In genomic region chr13:84867246-84867645, GRCh38 we compare ENCODE assay signal across 21 cellular contexts.
A peak's percentile ranks its signal among the peaks of the same experiment; 100 is the strongest.
DNase-seq lines count a peak whose midpoint lies in the region; ATAC-seq, FAIRE-seq and TF ChIP-seq lines count a peak whose summit lies in the region.
"Had no signal": no experiment of that assay in that cellular context is flagged by ENCODE, and none has a peak within 500 bp of the region (broad histone marks: within the 10 kb centered on the region; RNA-seq: fewer than 3 reads in every experiment).

No MANE protein-coding gene starts in this region.

- no peaks in the 10 kb centered on the region for H3K27me3 ChIP-seq in HCT116 (ENCODE audit: insufficient read depth, low read length)
- H3K27me3 ChIP-seq in astrocyte (ENCODE audit: insufficient read depth, low read length), result no peaks in the 10 kb centered on the region
- no peaks in the 10 kb centered on the region for H3K27me3 ChIP-seq in keratinocyte (ENCODE audit: control insufficient read depth, extremely low read depth, insufficient read depth, low read length)
- H3K27me3 ChIP-seq: ascending aorta, gastrocnemius medialis had no signal

- H4K20me1 ChIP-seq in HCT116 (ENCODE audit: insufficient read depth) (no peaks in the 10 kb centered on the region), astrocyte (ENCODE audit: insufficient read depth, low read length) (no peaks in the 10 kb centered on the region), keratinocyte (ENCODE audit: control insufficient read depth, extremely low read depth, insufficient read depth, low read length) (no peaks in the 10 kb centered on the region)

- no peak overlapping the region for H3K4me3 Mint-ChIP-seq in astrocyte (ENCODE audit: unreplicated experiment)
- H3K4me3 Mint-ChIP-seq: memory B cell had no signal

- intact Hi-C loops in HCT116 (cut with micrococcal nuclease), result no loop called here

- DNase-seq in HCT116 (ENCODE audit: low read depth, low spot score) (no peak), NCI-H146 (lab: John Stamatoyannopoulos, UW) (peak; percentile 42), astrocyte (ENCODE audit: low read depth) (no peak), keratinocyte (ENCODE audit: low read depth, low spot score) (no peak)
- DNase-seq: activated CD4-positive, alpha-beta T cell treated with anti-CD3 and anti-CD28 coated beads for 4 hours; gastrocnemius medialis; NCI-H1105 treated with DMSO at 0.1 percent for 48 hours; NCI-H2171; NCI-H526; SIG-M5; stimulated activated CD4-positive, alpha-beta T cell treated with anti-CD3 and anti-CD28 coated beads, Interleukin-4, amount 100 ng/mL, for 4 hours; stimulated activated naive CD8-positive, alpha-beta T cell treated with anti-CD3 and anti-CD28 coated beads, Interleukin-15, Interleukin-2, amounts not matched to agents 100 U/mL and 50 U/mL, for 24 hours had no signal

- H2AFZ ChIP-seq in HCT116 (ENCODE audit: low read depth, low read length, poor library complexity, severe bottlenecking) (peak overlapping the region; percentile 37), astrocyte (ENCODE audit: low read depth, low read length) (peak overlapping the region; percentile 17), keratinocyte (ENCODE audit: control insufficient read depth, low read length) (peak overlapping the region; percentile 26)

- POLR2A ChIA-PET in HCT116 (lab: Charles Lee), result no interaction called here

- no peak for TF ChIP-seq RAD21 in HCT116 (IDR thresholded peaks at IDR 0.05; ENCODE audit: low read depth)

- peaks cover 1% of the 10 kb centered on the region for H3K9me3 Mint-ChIP-seq in astrocyte (ENCODE audit: unreplicated experiment)
- H3K9me3 Mint-ChIP-seq: memory B cell had no signal

- no peaks in the 10 kb centered on the region; a peak in 1 of 4 replicates for H3K9me3 ChIP-seq in HCT116 (ENCODE audit: control insufficient read depth in 1 of 2, insufficient read depth in 1 of 2, low read depth in 1 of 2, low read length in 2 of 2)
- no peaks in the 10 kb centered on the region for H3K9me3 ChIP-seq in astrocyte (ENCODE audit: insufficient read depth, low read depth, low read length)
- H3K9me3 ChIP-seq in keratinocyte (ENCODE audit: control insufficient read depth, low read depth, low read length), result no peaks in the 10 kb centered on the region
- H3K9me3 ChIP-seq: ascending aorta, gastrocnemius medialis, HAP-1 had no signal

- FAIRE-seq in astrocyte (lab: Jason Lieb, UNC) (no peak), keratinocyte (lab: Jason Lieb, UNC) (no peak)
- FAIRE-seq: HTR-8/SVneo had no signal

- H3K4me3 ChIP-seq in HCT116 (replicated peaks in 1 of 2; ENCODE audit: low read depth in 1 of 2, low read length in 2 of 2), result no peak overlapping the region
- H3K4me3 ChIP-seq in astrocyte (ENCODE audit: insufficient read depth, low read depth, low read length), result no peak overlapping the region
- no peak overlapping the region for H3K4me3 ChIP-seq in keratinocyte (ENCODE audit: control insufficient read depth in 2 of 3, extremely low read depth in 1 of 3, insufficient read depth in 2 of 3, low read depth in 1 of 3, low read length in 3 of 3)
- H3K4me3 ChIP-seq: ascending aorta, gastrocnemius medialis, HAP-1 had no signal

- no peak for TF ChIP-seq POLR2A in HCT116 (IDR thresholded peaks at IDR 0.05; ENCODE audit: borderline replicate concordance, extremely low read depth, insufficient read depth, insufficient read length)

- H3K27me3 Mint-ChIP-seq in astrocyte (ENCODE audit: low read depth, unreplicated experiment), result no peaks in the 10 kb centered on the region
- H3K27me3 Mint-ChIP-seq: memory B cell had no signal

- TF ChIP-seq CTCF in HCT116 (IDR thresholded peaks at IDR 0.05 in 2 of 3, conservative IDR thresholded peaks at IDR 0.05 in 1 of 3; ENCODE audit: borderline replicate concordance in 1 of 3, insufficient read depth in 1 of 3, low read depth in 2 of 3, low read length in 2 of 3), result no peak
- TF ChIP-seq CTCF in astrocyte (IDR thresholded peaks at IDR 0.05; ENCODE audit: insufficient read depth, low read depth, low read length), result no peak
- no peak for TF ChIP-seq CTCF in keratinocyte (optimal IDR thresholded peaks at IDR 0.05 in 1 of 3, IDR thresholded peaks at IDR 0.05 in 1 of 3, conservative IDR thresholded peaks at IDR 0.05 in 1 of 3; ENCODE audit: extremely low read depth in 1 of 3, insufficient read depth in 2 of 3, low read length in 3 of 3)

- no peaks in the 10 kb centered on the region for H3K9me2 ChIP-seq in HCT116 (ENCODE audit: insufficient read depth)

- H3K4me1 ChIP-seq in HCT116 (ENCODE audit: control insufficient read depth in 1 of 2, insufficient read depth in 2 of 2, low read length in 2 of 2) (no peaks in the 10 kb centered on the region), astrocyte (ENCODE audit: insufficient read depth, low read length) (peaks cover 5% of the 10 kb centered on the region), keratinocyte (ENCODE audit: control insufficient read depth, extremely low read depth, insufficient read depth, low read length) (no peaks in the 10 kb centered on the region)
- H3K4me1 ChIP-seq: ascending aorta, gastrocnemius medialis had no signal

- no peaks in the 10 kb centered on the region for H3K9me1 ChIP-seq in keratinocyte (ENCODE audit: control insufficient read depth, extremely low read depth, insufficient read depth, low read length)

- H3K27ac ChIP-seq in HCT116 (ENCODE audit: low read depth, low read length) (no peak overlapping the region), astrocyte (ENCODE audit: low read depth, low read length) (no peak overlapping the region), keratinocyte (ENCODE audit: control insufficient read depth, insufficient read depth, low read length) (no peak overlapping the region)
- H3K27ac ChIP-seq: ascending aorta, gastrocnemius medialis had no signal

- no peak overlapping the region for H3K4me2 ChIP-seq in HCT116 (ENCODE audit: low read length)
- no peak overlapping the region for H3K4me2 ChIP-seq in astrocyte (ENCODE audit: low read length)
- no peak overlapping the region for H3K4me2 ChIP-seq in keratinocyte (ENCODE audit: control insufficient read depth, extremely low read depth, insufficient read depth, low read depth, low read length)

- CTCF ChIA-PET in HCT116 (lab: Charles Lee), result no interaction called here

- H3K27ac Mint-ChIP-seq in astrocyte (ENCODE audit: unreplicated experiment), result no peak overlapping the region
- H3K27ac Mint-ChIP-seq: activated naive CD4-positive, alpha-beta T cell treated with anti-CD3 and anti-CD28 coated beads, Interleukin-2, amount 50 U/mL, for 72 hours; memory B cell had no signal

- RAD21 ChIA-PET in HCT116 (lab: Charles Lee; ENCODE audit: low non-redundant PET in 1 of 2, low total read pairs in 2 of 2, uncharacterized antibody in 2 of 2, unreplicated experiment in 2 of 2), result no interaction called here

- H3K79me2 ChIP-seq in HCT116 (ENCODE audit: insufficient read depth, low read length), result no peaks in the 10 kb centered on the region
- no peaks in the 10 kb centered on the region for H3K79me2 ChIP-seq in astrocyte (ENCODE audit: insufficient read depth, low read length)
- no peaks in the 10 kb centered on the region for H3K79me2 ChIP-seq in keratinocyte (ENCODE audit: control insufficient read depth, insufficient read depth, low read length)

- H3K36me3 ChIP-seq in HCT116 (ENCODE audit: control insufficient read depth in 1 of 2, insufficient read depth in 2 of 2, low read length in 2 of 2), result no peaks in the 10 kb centered on the region
- H3K36me3 ChIP-seq in astrocyte (ENCODE audit: insufficient read depth, low read length), result no peaks in the 10 kb centered on the region
- no peaks in the 10 kb centered on the region for H3K36me3 ChIP-seq in keratinocyte (ENCODE audit: control insufficient read depth in 2 of 2, extremely low read depth in 1 of 2, insufficient read depth in 2 of 2, low read length in 2 of 2)
- H3K36me3 ChIP-seq: ascending aorta, gastrocnemius medialis, HAP-1 had no signal

- BruUV-seq in HCT116 (replicated peaks; lab: Mats Ljungman, UMichigan), result no TSS peak

- H3K36me3 Mint-ChIP-seq in astrocyte (ENCODE audit: low read depth, unreplicated experiment), result no peaks in the 10 kb centered on the region
- H3K36me3 Mint-ChIP-seq: activated naive CD4-positive, alpha-beta T cell treated with anti-CD3 and anti-CD28 coated beads, Interleukin-2, amount 50 U/mL, for 72 hours; memory B cell had no signal

- dilution Hi-C loops in keratinocyte (cut with MboI; ENCODE audit: extremely low pct_ligation_motif_present, low sequenced_read_pairs), result no loop called here

- ATAC-seq in HCT116, result no peak
- no peak for ATAC-seq in HG02938 (IDR thresholded peaks at IDR 0.05; ENCODE audit: unreplicated experiment)
- no peak for ATAC-seq in GM21360 (IDR thresholded peaks at IDR 0.05; ENCODE audit: unreplicated experiment)
- no peak for ATAC-seq in HG03135 (IDR thresholded peaks at IDR 0.05; ENCODE audit: unreplicated experiment)
- ATAC-seq: activated naive CD4-positive, alpha-beta T cell treated with anti-CD3 and anti-CD28 coated beads, Interleukin-2, amount 50 U/mL, for 72 hours; esophagus mucosa; gastrocnemius medialis; stimulated activated naive CD8-positive, alpha-beta T cell treated with anti-CD3 and anti-CD28 coated beads, Interleukin-15, Interleukin-2, amounts not matched to agents 100 U/mL and 50 U/mL, for 24 hours had no signal

- H3K9ac ChIP-seq in HCT116 (ENCODE audit: low read length) (no peak overlapping the region), astrocyte (ENCODE audit: low read length) (no peak overlapping the region), keratinocyte (ENCODE audit: control insufficient read depth, extremely low read depth, insufficient read depth, low read length) (no peak overlapping the region)

- H3K4me1 Mint-ChIP-seq in astrocyte (ENCODE audit: low read depth, unreplicated experiment), result peaks cover 4% of the 10 kb centered on the region
- H3K4me1 Mint-ChIP-seq: memory B cell had no signal

TF ChIP-seq in HCT116, 20 proteins besides CTCF, POLR2A, EP300 and RAD21:
- TF ChIP-seq JUND (IDR thresholded peaks at IDR 0.05) (no peak), EGR1 (IDR thresholded peaks at IDR 0.05; ENCODE audit: low read depth) (no peak)
